8 cellular contexts compared by ENCODE assay signal in the genomic region with DNA sequence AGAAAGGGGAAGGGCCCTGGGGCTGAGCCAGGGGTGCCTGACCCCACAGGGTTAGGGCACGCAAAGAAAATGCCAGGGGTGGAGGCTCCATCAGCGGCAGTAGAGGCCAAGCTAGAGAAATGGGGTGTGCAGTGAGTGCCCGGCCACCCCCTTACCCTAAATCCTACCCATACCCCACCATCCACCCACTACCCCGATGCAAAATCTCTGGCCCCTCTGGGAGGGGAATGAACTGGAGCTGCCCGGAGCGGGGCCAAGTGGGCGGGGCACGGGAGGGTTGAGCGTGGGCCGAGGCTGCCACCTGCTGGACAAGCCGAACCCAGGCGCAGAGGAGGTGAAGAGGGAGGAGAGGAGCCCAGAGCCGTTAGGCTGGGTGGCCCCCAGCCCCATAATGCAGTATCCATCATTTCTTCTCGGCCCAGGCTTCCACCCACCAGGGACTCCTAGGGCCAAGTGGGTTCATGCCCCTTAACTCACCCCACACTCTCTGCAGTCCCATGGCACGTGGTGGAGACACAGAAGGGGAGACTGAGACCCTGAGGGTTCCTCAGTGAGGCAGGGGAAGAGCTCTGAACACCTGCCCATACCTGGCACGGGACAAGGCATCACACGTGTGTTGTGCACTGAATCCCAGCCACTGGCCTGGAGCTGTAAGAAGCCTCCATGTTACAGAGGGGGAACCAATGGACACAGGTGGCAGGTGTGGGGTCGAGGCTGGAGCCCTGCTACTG. TPM values are rescaled to one million over a fixed set of nuclear protein-coding genes. Genes with fewer than 3 reads are reported as not detected.
A peak's percentile ranks its signal among the peaks of the same experiment; 100 is the strongest.
DNase-seq lines count a peak whose midpoint lies in the region; ATAC-seq and TF ChIP-seq lines count a peak whose summit lies in the region.

No MANE protein-coding gene starts in this region.

- H3K27me3 Mint-ChIP-seq in Caco-2 (ENCODE audit: insufficient read depth, unreplicated experiment), result peaks cover 6% of the 10 kb centered on the region
- peaks cover 5% of the 10 kb centered on the region for H3K27me3 Mint-ChIP-seq in activated naive CD4-positive, alpha-beta T cell treated with anti-CD3 and anti-CD28 coated beads for 36 hours (ENCODE audit: low read depth)

- POLR2A ChIA-PET in Caco-2 (lab: Charles Lee), result interaction anchor here (0.6 kb wide), 1 partner anchor 10 kb away, joined by 3 read pairs; no protein-coding TSS in a partner anchor

- CTCF ChIA-PET in Caco-2 (lab: Charles Lee), result interaction anchor here (0.7 to 1.8 kb wide), 8 partner anchors 26 to 258 kb away, joined by 3 to 12 read pairs (median 4); no protein-coding TSS in a partner anchor
- CTCF ChIA-PET in activated naive CD4-positive, alpha-beta T cell treated with anti-CD3 and anti-CD28 coated beads for 36 hours (lab: Charles Lee), result interaction anchor here (0.6 to 2.1 kb wide), 7 partner anchors 80 to 277 kb away, joined by 3 to 15 read pairs (median 4); no protein-coding TSS in a partner anchor

- H3K36me3 Mint-ChIP-seq in Caco-2 (ENCODE audit: insufficient read depth, unreplicated experiment), result no peaks in the 10 kb centered on the region
- H3K36me3 Mint-ChIP-seq in activated naive CD4-positive, alpha-beta T cell treated with anti-CD3 and anti-CD28 coated beads for 36 hours (ENCODE audit: low read depth), result no peaks in the 10 kb centered on the region

- H3K4me3 Mint-ChIP-seq in Caco-2 (ENCODE audit: unreplicated experiment), result no peak overlapping the region
- no peak overlapping the region for H3K4me3 Mint-ChIP-seq in activated naive CD4-positive, alpha-beta T cell treated with anti-CD3 and anti-CD28 coated beads for 36 hours

- no peaks in the 10 kb centered on the region for H3K4me1 Mint-ChIP-seq in Caco-2 (ENCODE audit: low read depth, unreplicated experiment)
- H3K4me1 Mint-ChIP-seq in activated naive CD4-positive, alpha-beta T cell treated with anti-CD3 and anti-CD28 coated beads for 36 hours (ENCODE audit: low read depth), result no peaks in the 10 kb centered on the region

- no peaks in the 10 kb centered on the region for H3K9me3 Mint-ChIP-seq in Caco-2 (ENCODE audit: unreplicated experiment)
- no peaks in the 10 kb centered on the region for H3K9me3 Mint-ChIP-seq in activated naive CD4-positive, alpha-beta T cell treated with anti-CD3 and anti-CD28 coated beads for 36 hours

- intact Hi-C loops in Caco-2 (cut with micrococcal nuclease; ENCODE audit: unreplicated experiment), result loop anchor here (1.0 to 5.0 kb wide), 3 partner anchors 100 to 222 kb away; no protein-coding TSS in a partner anchor
- intact Hi-C loops in activated naive CD4-positive, alpha-beta T cell treated with anti-CD3 and anti-CD28 coated beads for 36 hours (cut with micrococcal nuclease), result loop anchor here (1.0 to 2.0 kb wide), 2 partner anchors 222 to 511 kb away; no protein-coding TSS in a partner anchor

- H3K36me3 ChIP-seq in Caco-2 (ENCODE audit: control insufficient read depth, insufficient read depth, low read length), result no peaks in the 10 kb centered on the region

- DNase-seq in Caco-2 (peak; percentile 71 to 84), HuH-7.5 (ENCODE audit: low spot score) (peak; percentile 80), SK-N-DZ (ENCODE audit: low spot score) (peak; percentile 50), glomerular visceral epithelial cell (ENCODE audit: extremely low spot score) (peak; percentile 55), pons (ENCODE audit: low spot score) (peak; percentile 49), ureter (ENCODE audit: low spot score) (peak; percentile 85)
- DNase-seq in activated naive CD4-positive, alpha-beta T cell treated with anti-CD3 and anti-CD28 coated beads for 36 hours, result peak; percentile 78

- no peaks in the 10 kb centered on the region for H3K9me3 ChIP-seq in Caco-2

- no peaks in the 10 kb centered on the region for H3K27me3 ChIP-seq in Caco-2 (replicated peaks; ENCODE audit: control insufficient read depth, insufficient read depth, low read length)

- peak; percentile 92 to 94 for TF ChIP-seq CTCF in Caco-2 (IDR thresholded peaks at IDR 0.05; ENCODE audit: insufficient read depth in 1 of 2, low read depth in 1 of 2, low read length in 1 of 2, severe bottlenecking in 1 of 2, unreplicated experiment in 1 of 2)

- ATAC-seq in GM18909 (IDR thresholded peaks at IDR 0.05; ENCODE audit: poor library complexity, unreplicated experiment), result no peak

- BruUV-seq in Caco-2 (replicated peaks; lab: Mats Ljungman, UMichigan), result no TSS peak

- H3K27ac Mint-ChIP-seq in Caco-2 (ENCODE audit: unreplicated experiment), result no peak overlapping the region
- no peak overlapping the region for H3K27ac Mint-ChIP-seq in activated naive CD4-positive, alpha-beta T cell treated with anti-CD3 and anti-CD28 coated beads for 36 hours

- no peak overlapping the region for H3K4me3 ChIP-seq in Caco-2 (ENCODE audit: low read depth, low read length)

- H3K4me1 ChIP-seq in Caco-2, result no peaks in the 10 kb centered on the region

RNA-seq across cellular contexts. Expression of a gene that starts 1.4 kb away (rescaled TPM):
- not detected in 2 replicates for total RNA-seq in Caco-2 (2022)
- not detected in 2 replicates for polyA plus RNA-seq in SK-N-DZ (2014; cell fraction: cytosol; rRNA removed)
- not detected in 2 replicates for polyA plus RNA-seq in SK-N-DZ (2014; cell fraction: nucleus; rRNA removed)
- total RNA-seq in activated naive CD4-positive, alpha-beta T cell treated with anti-CD3 and anti-CD28 coated beads for 36 hours, result not detected
- total RNA-seq in ureter, result 85.3 TPM

RNA-seq across cellular contexts. Expression of a gene that starts 5.6 kb away (rescaled TPM):
- total RNA-seq in Caco-2 (2022) (not detected in 2 replicates), ureter (64.0 TPM)
- not detected in 2 replicates for polyA plus RNA-seq in SK-N-DZ (2014; cell fraction: cytosol; rRNA removed)
- not detected in 2 replicates for polyA plus RNA-seq in SK-N-DZ (2014; cell fraction: nucleus; rRNA removed)
- total RNA-seq in activated naive CD4-positive, alpha-beta T cell treated with anti-CD3 and anti-CD28 coated beads for 36 hours, result not detected

RNA-seq across cellular contexts. Expression of a gene that starts 11.0 kb away (rescaled TPM):
- total RNA-seq in Caco-2 (2022) (not detected in 2 replicates), ureter (92.9 TPM)
- not detected in 2 replicates for polyA plus RNA-seq in SK-N-DZ (2014; cell fraction: cytosol; rRNA removed)
- polyA plus RNA-seq in SK-N-DZ (2014; cell fraction: nucleus; rRNA removed), result not detected in 2 replicates
- not detected for total RNA-seq in activated naive CD4-positive, alpha-beta T cell treated with anti-CD3 and anti-CD28 coated beads for 36 hours

Comparison
In these comparisons a context has a peak if more than half of its experiments do, and no peak if none do; other contexts are left out.
1. RNA of a gene that starts 1.4 kb away (total RNA-seq): 85.3 TPM in ureter (single experiment); not detected in Caco-2 and not detected in activated naive CD4-positive, alpha-beta T cell treated with anti-CD3 and anti-CD28 coated beads for 36 hours; every median in the first group is over 10 times any median in the second.
2. RNA of a gene that starts 5.6 kb away (total RNA-seq): 64.0 TPM in ureter (single experiment); not detected in Caco-2 and not detected in activated naive CD4-positive, alpha-beta T cell treated with anti-CD3 and anti-CD28 coated beads for 36 hours; every median in the first group is over 10 times any median in the second.
3. RNA of a gene that starts 11.0 kb away (total RNA-seq): 92.9 TPM in ureter (single experiment); not detected in Caco-2 and not detected in activated naive CD4-positive, alpha-beta T cell treated with anti-CD3 and anti-CD28 coated beads for 36 hours; every median in the first group is over 10 times any median in the second.
4. Peak in every context shown above with its lines, with median percentiles within 50 percentile points of each other: DNase-seq.